ENCODE assay signal across 9 cellular contexts in the genomic region with DNA sequence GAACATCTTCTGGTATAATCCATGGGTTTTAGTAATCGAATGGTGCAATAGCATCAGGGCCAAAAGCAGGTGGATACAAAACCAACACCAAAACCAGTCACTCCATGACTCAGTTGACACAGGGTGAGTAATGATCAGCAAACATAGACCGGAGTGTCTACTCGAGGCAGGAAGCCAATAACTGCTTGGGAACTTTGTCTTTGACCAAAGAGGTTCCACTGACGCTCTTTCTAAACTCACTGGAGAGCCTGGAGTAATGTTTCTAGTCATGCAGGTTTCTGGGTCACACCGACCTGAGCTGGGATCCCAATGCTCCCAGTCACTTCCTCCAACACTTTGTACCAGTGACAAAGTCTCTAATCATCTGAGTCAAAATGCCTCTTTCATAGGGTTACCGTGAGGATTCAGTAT. TPM values are rescaled to one million over a fixed set of nuclear protein-coding genes. Genes with fewer than 3 reads are reported as not detected.
DNase-seq lines count a peak whose midpoint lies in the region; ATAC-seq and TF ChIP-seq lines count a peak whose summit lies in the region.
"Had no signal": no experiment of that assay in that cellular context is flagged by ENCODE, and none has a peak within 500 bp of the region (broad histone marks: within the 10 kb centered on the region; RNA-seq: fewer than 3 reads in every experiment).

No MANE protein-coding gene starts in this region.

- H3K27ac Mint-ChIP-seq in stimulated activated effector memory CD8-positive, alpha-beta T cell treated with anti-CD3 and anti-CD28 coated beads, Interleukin-12 subunit alpha, Interleukin-12 subunit beta, amount 100 ng/mL, for 72 hours: no peak overlapping the region

- TF ChIP-seq CTCF in omental fat pad (IDR thresholded peaks at IDR 0.05): no peak

- H3K9me3 Mint-ChIP-seq in stimulated activated effector memory CD8-positive, alpha-beta T cell treated with anti-CD3 and anti-CD28 coated beads, Interleukin-12 subunit alpha, Interleukin-12 subunit beta, amount 100 ng/mL, for 72 hours: peaks cover 3% of the 10 kb centered on the region

- peak; percentile 25 to 35 (median 33) for DNase-seq in stimulated activated CD4-positive, alpha-beta T cell treated with anti-CD3 and anti-CD28 coated beads, Interleukin-12 subunit alpha, Interleukin-12 subunit beta, amount 100 ng/mL, for 48 hours (ENCODE audit: low read depth in 2 of 3, low spot score in 1 of 3)
- no peak for DNase-seq in stimulated activated CD4-positive, alpha-beta T cell treated with anti-CD3 and anti-CD28 coated beads, Interleukin-4, amount 100 ng/mL, for 4 hours
- peak; percentile 35 for DNase-seq in amniotic epithelial cell (ENCODE audit: low read depth)
- peak; percentile 29 to 79 for DNase-seq in stimulated activated effector memory CD8-positive, alpha-beta T cell treated with anti-CD3 and anti-CD28 coated beads, Interleukin-12 subunit alpha, Interleukin-12 subunit beta, amount 100 ng/mL, for 72 hours (ENCODE audit: low spot score in 2 of 2)
- DNase-seq in SW480 (ENCODE audit: low spot score): no peak
- no peak for DNase-seq in putamen (ENCODE audit: low spot score)
- no peak for DNase-seq in omental fat pad (ENCODE audit: low spot score)
- DNase-seq: naive B cell had no signal

- peaks cover 11% of the 10 kb centered on the region for H3K36me3 Mint-ChIP-seq in stimulated activated effector memory CD8-positive, alpha-beta T cell treated with anti-CD3 and anti-CD28 coated beads, Interleukin-12 subunit alpha, Interleukin-12 subunit beta, amount 100 ng/mL, for 72 hours

- H3K4me3 Mint-ChIP-seq in stimulated activated effector memory CD8-positive, alpha-beta T cell treated with anti-CD3 and anti-CD28 coated beads, Interleukin-12 subunit alpha, Interleukin-12 subunit beta, amount 100 ng/mL, for 72 hours: no peak overlapping the region
- H3K4me3 Mint-ChIP-seq: naive B cell had no signal

- H3K4me1 Mint-ChIP-seq in stimulated activated effector memory CD8-positive, alpha-beta T cell treated with anti-CD3 and anti-CD28 coated beads, Interleukin-12 subunit alpha, Interleukin-12 subunit beta, amount 100 ng/mL, for 72 hours: peaks cover 54% of the 10 kb centered on the region

- ATAC-seq in HG03139 (IDR thresholded peaks at IDR 0.05; ENCODE audit: unreplicated experiment) (peak; percentile 43), omental fat pad (ENCODE audit: low FRiP score) (no peak)
- ATAC-seq in stimulated activated effector memory CD8-positive, alpha-beta T cell treated with anti-CD3 and anti-CD28 coated beads, Interleukin-12 subunit alpha, Interleukin-12 subunit beta, amount 100 ng/mL, for 72 hours: peak; percentile 95

RNA-seq across cellular contexts. Expression of a gene that starts 30.9 kb away (rescaled TPM):
- total RNA-seq in omental fat pad: 1 to 10 TPM; 2.2 to 5.6 (median 3.7) TPM

Comparison
In these comparisons a context has a peak if more than half of its experiments do, and no peak if none do; other contexts are left out.
1. DNase-seq: peak in stimulated activated CD4-positive, alpha-beta T cell treated with anti-CD3 and anti-CD28 coated beads, Interleukin-12 subunit alpha, Interleukin-12 subunit beta, amount 100 ng/mL, for 48 hours (3 of 3), amniotic epithelial cell (single experiment) and stimulated activated effector memory CD8-positive, alpha-beta T cell treated with anti-CD3 and anti-CD28 coated beads, Interleukin-12 subunit alpha, Interleukin-12 subunit beta, amount 100 ng/mL, for 72 hours (2 of 2); none in stimulated activated CD4-positive, alpha-beta T cell treated with anti-CD3 and anti-CD28 coated beads, Interleukin-4, amount 100 ng/mL, for 4 hours (0 of 2), SW480 (single experiment), putamen (single experiment) and omental fat pad (single experiment).